ENCODE assay signal across 26 cellular contexts in the genomic region with DNA sequence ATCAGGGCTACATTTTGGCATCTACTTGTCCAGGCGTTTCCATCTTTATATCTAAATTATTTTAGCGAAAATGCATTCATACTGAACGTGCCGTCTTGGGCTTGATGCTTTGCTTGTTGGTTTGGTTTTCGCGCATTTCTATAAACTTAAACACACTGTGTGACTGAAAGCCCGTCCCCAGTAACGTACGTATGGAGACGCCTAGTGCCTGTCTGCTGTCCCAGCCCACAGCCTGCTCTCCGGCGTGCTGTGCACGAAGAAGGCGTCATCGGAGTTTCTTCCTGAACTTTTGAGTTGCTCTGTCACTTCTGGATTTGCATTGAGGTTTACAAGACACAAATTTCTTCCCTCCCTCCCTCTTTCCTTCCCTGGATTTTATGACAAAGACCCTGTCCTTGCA. TPM values are rescaled to one million over a fixed set of nuclear protein-coding genes. Genes with fewer than 3 reads are reported as not detected.
"Had no signal": no experiment of that assay in that cellular context is flagged by ENCODE, and none has a peak within 500 bp of the region (broad histone marks: within the 10 kb centered on the region; RNA-seq: fewer than 3 reads in every experiment).

No MANE protein-coding gene starts in this region.

- H3K36me3 ChIP-seq: esophagus squamous epithelium, gastrocnemius medialis, heart right ventricle, left lung had no signal

- H3K27ac ChIP-seq: epithelial cell of prostate, esophagus squamous epithelium, gastrocnemius medialis, heart right ventricle, left lung had no signal

- DNase-seq: cortex of kidney; effector CD8-positive, alpha-beta T cell; effector memory CD8-positive, alpha-beta T cell; endodermal cell; erythroblast; esophagus squamous epithelium; foreskin fibroblast; foreskin melanocyte; gastrocnemius medialis; glutamatergic neuron; heart right ventricle; hippocampal formation; left cardiac atrium; left ventricle myocardium superior; mesenchymal stem cell; mucosa of descending colon; naive B cell had no signal

- H3K9me3 ChIP-seq: esophagus squamous epithelium, gastrocnemius medialis, heart right ventricle, left lung, mucosa of descending colon had no signal

- ATAC-seq: effector memory CD8-positive, alpha-beta T cell; esophagus mucosa; gastrocnemius medialis; heart right ventricle; left cardiac atrium; left lung; left ventricle myocardium superior; mucosa of descending colon had no signal

- H3K4me3 ChIP-seq: esophagus squamous epithelium, gastrocnemius medialis, heart right ventricle, left lung, lung, mucosa of descending colon had no signal

- H3K4me1 ChIP-seq: esophagus squamous epithelium, gastrocnemius medialis, heart right ventricle, left lung had no signal

RNA-seq across cellular contexts. Expression of a gene that starts 40.6 kb away (rescaled TPM):
- total RNA-seq: dermis microvascular lymphatic vessel endothelial cell, glomerular endothelial cell, left lung, lung, mesenteric fat pad, mesothelial cell of epicardium, mucosa of descending colon, myocyte had no signal
